Comparison of ENCODE assay signal across 10 cellular contexts in the genomic region with DNA sequence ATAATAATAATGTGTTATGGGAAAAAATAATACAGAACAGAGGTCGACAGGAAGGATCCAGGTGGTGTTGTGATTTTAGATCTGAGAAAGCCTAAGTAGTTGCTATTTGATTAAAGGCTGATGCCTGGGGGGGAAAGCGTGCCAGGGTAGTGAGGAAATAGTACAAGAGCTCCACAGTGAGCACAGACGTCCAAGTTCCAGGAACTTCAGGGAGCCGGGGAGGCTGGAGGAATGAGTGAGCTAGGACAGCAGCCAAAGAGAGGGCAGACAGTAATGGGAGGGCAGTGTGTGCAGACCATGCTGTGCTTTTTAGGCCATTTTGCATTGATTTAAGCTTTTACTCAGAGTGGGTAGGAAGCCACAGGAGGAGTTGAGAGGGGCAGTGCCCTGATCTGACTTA.
A peak's percentile ranks its signal among the peaks of the same experiment; 100 is the strongest.
DNase-seq lines count a peak whose midpoint lies in the region; ATAC-seq and TF ChIP-seq lines count a peak whose summit lies in the region.
"Had no signal": no experiment of that assay in that cellular context is flagged by ENCODE, and none has a peak within 500 bp of the region (broad histone marks: within the 10 kb centered on the region; RNA-seq: fewer than 3 reads in every experiment).

No MANE protein-coding gene starts in this region.

- TF ChIP-seq POLR2A in adrenal gland (IDR thresholded peaks at IDR 0.05), result no peak

- peak in 10 of 14 donors; percentile 22 to 81 (median 52) for DNase-seq in C1 segment of cervical spinal cord (lab: John Stamatoyannopoulos, UW)
- peak; percentile 31 to 75 (median 58) for DNase-seq in adrenal gland
- peak; percentile 35 for DNase-seq in foreskin melanocyte
- DNase-seq in posterior cingulate gyrus, result peak in 7 of 10 donors; percentile 32 to 85 (median 59)
- no peak for DNase-seq in T-cell
- DNase-seq in NCI-H146 (lab: John Stamatoyannopoulos, UW), result no peak
- no peak for DNase-seq in smooth muscle cell (lab: John Stamatoyannopoulos, UW; ENCODE audit: unreplicated experiment)
- no peak for DNase-seq in neural progenitor cell (ENCODE audit: low spot score)
- DNase-seq: AML-193 had no signal

- H3K36me3 ChIP-seq in adrenal gland (replicated peaks in 1 of 2) (no peaks in the 10 kb centered on the region), smooth muscle cell (ENCODE audit: low read depth) (no peaks in the 10 kb centered on the region), neural progenitor cell (no peaks in the 10 kb centered on the region)

- CTCF ChIA-PET in T-cell (lab: Charles Lee), result interaction anchor here in 1 of 2 donors (0.6 kb wide), 1 partner anchor 61 kb away, joined by 3 read pairs; no protein-coding TSS in a partner anchor

- peaks cover 4% of the 10 kb centered on the region for H3K36me3 Mint-ChIP-seq in T-cell
- H3K36me3 Mint-ChIP-seq in neural progenitor cell, result peaks cover 3% of the 10 kb centered on the region
- H3K36me3 Mint-ChIP-seq: stimulated activated effector memory CD8-positive, alpha-beta T cell treated with anti-CD3 and anti-CD28 coated beads, Interleukin-12 subunit alpha, Interleukin-12 subunit beta, amount 100 ng/mL, for 72 hours had no signal

- no peaks in the 10 kb centered on the region for H3K4me1 Mint-ChIP-seq in T-cell
- H3K4me1 Mint-ChIP-seq in neural progenitor cell, result peaks cover 22% of the 10 kb centered on the region

- H3K4me3 Mint-ChIP-seq in T-cell (no peak overlapping the region), neural progenitor cell (no peak overlapping the region)
- H3K4me3 Mint-ChIP-seq: stimulated activated effector memory CD8-positive, alpha-beta T cell treated with anti-CD3 and anti-CD28 coated beads, Interleukin-12 subunit alpha, Interleukin-12 subunit beta, amount 100 ng/mL, for 72 hours had no signal

- H3K4me1 ChIP-seq in adrenal gland (replicated peaks in 1 of 2), result peaks cover 8 to 36% of the 10 kb centered on the region in 2 donors
- H3K4me1 ChIP-seq in smooth muscle cell (ENCODE audit: low read depth), result no peaks in the 10 kb centered on the region
- peaks cover 4% of the 10 kb centered on the region for H3K4me1 ChIP-seq in neural progenitor cell

- H4K20me1 ChIP-seq in smooth muscle cell (ENCODE audit: low read depth) (no peaks in the 10 kb centered on the region), neural progenitor cell (ENCODE audit: low read depth) (peaks cover 15% of the 10 kb centered on the region)

- no peaks in the 10 kb centered on the region for H3K9me3 Mint-ChIP-seq in T-cell
- H3K9me3 Mint-ChIP-seq in neural progenitor cell, result no peaks in the 10 kb centered on the region
- H3K9me3 Mint-ChIP-seq: stimulated activated effector memory CD8-positive, alpha-beta T cell treated with anti-CD3 and anti-CD28 coated beads, Interleukin-12 subunit alpha, Interleukin-12 subunit beta, amount 100 ng/mL, for 72 hours had no signal

- intact Hi-C loops in adrenal gland (cut with DNase I) (no loop called here), posterior cingulate gyrus (cut with DNase I) (no loop called here)

- POLR2A ChIA-PET in T-cell (lab: Charles Lee), result no interaction called here

- H3K27ac Mint-ChIP-seq in T-cell, result no peak overlapping the region
- no peak overlapping the region for H3K27ac Mint-ChIP-seq in neural progenitor cell
- H3K27ac Mint-ChIP-seq: stimulated activated effector memory CD8-positive, alpha-beta T cell treated with anti-CD3 and anti-CD28 coated beads, Interleukin-12 subunit alpha, Interleukin-12 subunit beta, amount 100 ng/mL, for 72 hours had no signal

- H3K27ac ChIP-seq in adrenal gland, result peak overlapping the region in 1 of 5 donors; percentile 6
- no peak overlapping the region for H3K27ac ChIP-seq in smooth muscle cell (ENCODE audit: low read depth)
- H3K27ac ChIP-seq in neural progenitor cell, result no peak overlapping the region

- H3K9me3 ChIP-seq in adrenal gland (replicated peaks in 1 of 3) (no peaks in the 10 kb centered on the region), smooth muscle cell (replicated peaks; ENCODE audit: low read depth) (no peaks in the 10 kb centered on the region), neural progenitor cell (ENCODE audit: low read depth) (no peaks in the 10 kb centered on the region)

- TF ChIP-seq CTCF in adrenal gland (IDR thresholded peaks at IDR 0.05) (no peak), smooth muscle cell (IDR thresholded peaks at IDR 0.05; ENCODE audit: borderline replicate concordance, insufficient read depth, poor library complexity, severe bottlenecking) (no peak), neural progenitor cell (IDR thresholded peaks at IDR 0.05) (no peak)

- H2AFZ ChIP-seq in smooth muscle cell (ENCODE audit: low read depth) (no peak overlapping the region), neural progenitor cell (replicated peaks) (no peak overlapping the region)

- no peak overlapping the region for H3K4me2 ChIP-seq in smooth muscle cell
- no peak overlapping the region for H3K4me2 ChIP-seq in neural progenitor cell

- WGBS in adrenal gland, 4 donors, result 31 to 49% (median 40%) methylated on average over 4 of the region's 4 CpGs
- WGBS in smooth muscle cell (ENCODE audit: low lambda C conversion rate), result 69% methylated on average over 4 of the region's 4 CpGs

- H3K27me3 ChIP-seq in adrenal gland (no peaks in the 10 kb centered on the region), smooth muscle cell (ENCODE audit: low read depth) (no peaks in the 10 kb centered on the region), neural progenitor cell (no peaks in the 10 kb centered on the region)

- H3F3A ChIP-seq in smooth muscle cell (ENCODE audit: low read depth), result no peaks in the 10 kb centered on the region
- H3F3A ChIP-seq in neural progenitor cell (ENCODE audit: low read depth), result peaks cover 4% of the 10 kb centered on the region

- ATAC-seq in T-cell (replicated peaks in 1 of 4), result no peak
- ATAC-seq: stimulated activated effector memory CD8-positive, alpha-beta T cell treated with anti-CD3 and anti-CD28 coated beads, Interleukin-12 subunit alpha, Interleukin-12 subunit beta, amount 100 ng/mL, for 72 hours had no signal

- H3K27me3 Mint-ChIP-seq in T-cell, result no peaks in the 10 kb centered on the region
- H3K27me3 Mint-ChIP-seq in neural progenitor cell (ENCODE audit: insufficient read depth, low read depth), result peaks cover 3% of the 10 kb centered on the region

- no peak overlapping the region for H3K9ac ChIP-seq in smooth muscle cell (ENCODE audit: low read depth)
- no peak overlapping the region for H3K9ac ChIP-seq in neural progenitor cell

- no peak overlapping the region for H3K4me3 ChIP-seq in adrenal gland
- no peak overlapping the region for H3K4me3 ChIP-seq in smooth muscle cell
- no peak overlapping the region for H3K4me3 ChIP-seq in neural progenitor cell

- H3K79me2 ChIP-seq in smooth muscle cell (ENCODE audit: low read depth), result no peaks in the 10 kb centered on the region
- no peaks in the 10 kb centered on the region for H3K79me2 ChIP-seq in neural progenitor cell (ENCODE audit: low read depth)

Comparison
In these comparisons a context has a peak if more than half of its experiments do, and no peak if none do; other contexts are left out.
1. DNase-seq: peak in C1 segment of cervical spinal cord (10 of 14), adrenal gland (7 of 7), foreskin melanocyte (single experiment) and posterior cingulate gyrus (7 of 10); none in T-cell (0 of 34), NCI-H146 (single experiment), smooth muscle cell (single experiment) and neural progenitor cell (single experiment).